ENCODE assay signal across 8 cellular contexts in the genomic region with DNA sequence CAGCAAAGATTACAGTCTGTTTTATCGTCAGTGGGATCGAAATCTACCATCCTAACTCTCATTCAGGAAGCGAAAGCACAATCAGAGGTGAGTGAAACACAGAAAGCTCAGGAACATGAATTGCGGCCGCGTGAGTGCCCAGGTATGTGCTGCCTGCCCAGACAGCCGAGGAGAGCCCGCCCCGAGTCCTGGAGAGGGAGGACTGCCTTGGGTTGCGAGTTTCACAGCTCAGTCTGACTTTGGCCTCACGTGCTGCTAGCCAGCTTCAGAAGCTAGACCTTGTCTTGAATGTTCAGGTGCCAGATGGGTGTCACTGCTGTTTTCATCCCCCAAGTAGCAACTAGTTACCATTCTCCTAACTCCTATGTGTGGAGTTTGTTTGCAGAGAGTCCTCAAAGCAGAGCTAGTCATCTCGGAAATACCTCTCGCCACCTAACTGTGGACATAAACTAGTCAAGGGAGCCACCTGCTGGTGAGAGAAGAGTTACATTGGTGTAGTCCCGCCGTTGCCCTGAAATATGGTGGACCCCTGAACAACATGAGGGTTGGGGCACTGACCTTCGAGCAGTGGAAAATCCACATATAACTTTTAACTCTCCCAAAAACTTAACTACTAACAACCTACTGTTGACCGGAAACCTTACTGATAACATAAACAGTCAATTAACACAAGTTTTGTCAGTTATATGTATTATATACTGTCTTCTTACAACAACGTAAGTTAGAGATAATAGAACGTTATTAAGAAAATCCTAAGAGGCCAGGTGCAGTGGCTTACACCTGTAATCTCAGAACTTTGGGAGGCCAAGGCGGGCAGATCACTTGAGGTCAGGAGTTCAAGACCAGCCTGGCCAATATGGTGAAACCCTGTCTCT.
DNase-seq lines count a peak whose midpoint lies in the region; ATAC-seq, FAIRE-seq and TF ChIP-seq lines count a peak whose summit lies in the region.

No MANE protein-coding gene starts in this region.

- no peak overlapping the region for H3K14ac ChIP-seq in neuronal stem cell (ENCODE audit: low read length)

- H4K20me1 ChIP-seq in PC-9 (ENCODE audit: insufficient read depth) = 0 out of 2 replicates have a peak, but pooled peaks cover 3% of the 10 kb centered on the region

- H3K23ac ChIP-seq in neuronal stem cell (ENCODE audit: low read depth, low read length, poor library complexity) = no peak overlapping the region

- no peak overlapping the region for H3K9ac ChIP-seq in neuronal stem cell (ENCODE audit: low read depth, low read length, poor library complexity)

- no CpG with 5 or more reads among the region's 20 CpGs for WGBS in neuronal stem cell (ENCODE audit: extremely low coverage in 2 of 2, insufficient read length in 2 of 2, insufficient replicate concordance in 1 of 2), 2 donors

- H3K4me2 ChIP-seq in PC-9 = no peak overlapping the region
- no peak overlapping the region for H3K4me2 ChIP-seq in neuronal stem cell (ENCODE audit: insufficient read depth, low read length, poor library complexity, severe bottlenecking)

- H2AFZ ChIP-seq in PC-9 (no peak overlapping the region), neuronal stem cell (ENCODE audit: low read length) (no peak overlapping the region)

- no peaks in the 10 kb centered on the region for H3K79me2 ChIP-seq in PC-9 (ENCODE audit: low read depth)

- no peak overlapping the region for H3K27ac ChIP-seq in PC-9
- H3K27ac ChIP-seq in neuronal stem cell (replicated peaks; ENCODE audit: low read length) = no peak overlapping the region
- H3K27ac ChIP-seq in thoracic aorta = no peak overlapping the region

- H2BK12ac ChIP-seq in neuronal stem cell (ENCODE audit: low read length) = no peak overlapping the region

- peak; percentile 72 for FAIRE-seq in H54 (lab: Jason Lieb, UNC)

- H3K4me1 ChIP-seq in PC-9 (replicated peaks; ENCODE audit: insufficient read depth) (no peaks in the 10 kb centered on the region), neuronal stem cell (ENCODE audit: control insufficient read depth in 2 of 2, insufficient read depth in 1 of 2, low read depth in 1 of 2, low read length in 2 of 2) (peaks cover 0 to 3% of the 10 kb centered on the region in 2 donors), thoracic aorta (ENCODE audit: control insufficient read depth in 1 of 2, low read depth in 2 of 2) (peaks cover 0 to 20% of the 10 kb centered on the region in 2 donors)

- H3F3A ChIP-seq in PC-9 (ENCODE audit: insufficient read depth, low read depth) = peaks cover 6% of the 10 kb centered on the region; the same call in 1 of the 2 replicates

- no peaks in the 10 kb centered on the region for H3K9me2 ChIP-seq in PC-9 (ENCODE audit: insufficient read depth)

- intact Hi-C loops in PC-9 (cut with micrococcal nuclease; ENCODE audit: unreplicated experiment) = loop anchor here (1.0 to 5.0 kb wide), 4 partner anchors 234 to 561 kb away; a partner anchor contains a TSS

- no peaks in the 10 kb centered on the region for H3K79me1 ChIP-seq in neuronal stem cell (ENCODE audit: low read depth, low read length)

- H3K9me3 ChIP-seq in PC-9 (ENCODE audit: insufficient read depth, low read depth) (no peaks in the 10 kb centered on the region), neuronal stem cell (replicated peaks in 1 of 2; ENCODE audit: control insufficient read depth in 2 of 2, insufficient read depth in 1 of 2, low read depth in 1 of 2, low read length in 2 of 2) (no peaks in the 10 kb centered on the region), thoracic aorta (no peaks in the 10 kb centered on the region)

- no peak overlapping the region for H4K91ac ChIP-seq in neuronal stem cell (ENCODE audit: low read depth, low read length, poor library complexity)

- DNase-seq in GDM1 (lab: John Stamatoyannopoulos, UW) (peak; percentile 58), H54 (ENCODE audit: insufficient read length, low spot score) (peak; percentile 69), LHCN-M2 (ENCODE audit: low read depth) (peak; percentile 60), PC-9 (peak; percentile 63 to 75), fibroblast of peridontal ligament (ENCODE audit: extremely low read depth) (peak; percentile 80), neuronal stem cell (ENCODE audit: low spot score) (peak; percentile 71), thoracic aorta (ENCODE audit: low spot score) (peak; percentile 45)
- DNase-seq in activated T-cell treated with anti-CD3 and anti-CD28 coated beads, Interleukin-2, amount 50 U/mL, for 1 hour = peak; percentile 51

- H3K27me3 ChIP-seq in PC-9 (ENCODE audit: insufficient read depth, low read depth) = no peaks in the 10 kb centered on the region
- H3K27me3 ChIP-seq in neuronal stem cell (ENCODE audit: control insufficient read depth in 3 of 3, insufficient read depth in 3 of 3, low read depth in 1 of 3, low read length in 3 of 3) = no peaks in the 10 kb centered on the region
- no peaks in the 10 kb centered on the region for H3K27me3 ChIP-seq in thoracic aorta (replicated peaks; ENCODE audit: insufficient read depth)

- BruUV-seq in PC-9 (replicated peaks; lab: Mats Ljungman, UMichigan) = no TSS peak

- H3K36me3 ChIP-seq in PC-9 (ENCODE audit: low read depth) (no peaks in the 10 kb centered on the region), neuronal stem cell (replicated peaks in 1 of 2; ENCODE audit: control insufficient read depth in 2 of 2, insufficient read depth in 2 of 2, low read length in 2 of 2) (peaks cover 0 to 16% of the 10 kb centered on the region in 2 donors), thoracic aorta (no peaks in the 10 kb centered on the region)

- no peak overlapping the region for H3K4ac ChIP-seq in neuronal stem cell (ENCODE audit: low read length)

- no peak overlapping the region for H2BK5ac ChIP-seq in neuronal stem cell (ENCODE audit: low read length)

- H2BK120ac ChIP-seq in neuronal stem cell (ENCODE audit: low read depth, low read length) = no peak overlapping the region

- H2AK5ac ChIP-seq in neuronal stem cell (ENCODE audit: low read depth, low read length) = no peak overlapping the region

- POLR2A ChIA-PET in PC-9 (lab: Charles Lee; ENCODE audit: unreplicated experiment) = interaction anchor here (0.5 to 0.6 kb wide), 2 partner anchors 34 to 838 kb away, joined by 3 read pairs; no protein-coding TSS in a partner anchor

- H3K18ac ChIP-seq in neuronal stem cell (ENCODE audit: low read length) = peak overlapping the region; percentile 44

- no peak overlapping the region for H4K8ac ChIP-seq in neuronal stem cell (ENCODE audit: low read depth, low read length)

- TF ChIP-seq POLR2A in H54 (IDR thresholded peaks at IDR 0.05; ENCODE audit: low read depth, low read length) = no peak

- no peak for ATAC-seq in thoracic aorta (ENCODE audit: insufficient number of reproducible peaks, low FRiP score, low read depth)

- no peak overlapping the region for H2BK15ac ChIP-seq in neuronal stem cell (ENCODE audit: low read length)

- peak; percentile 93 for TF ChIP-seq CTCF in PC-9 (conservative IDR thresholded peaks at IDR 0.05)
- peak; percentile 71 for TF ChIP-seq CTCF in thoracic aorta (IDR thresholded peaks at IDR 0.05)

- H3K4me3 ChIP-seq in PC-9 (no peak overlapping the region), neuronal stem cell (ENCODE audit: low read length in 2 of 2) (no peak overlapping the region), thoracic aorta (no peak overlapping the region)

- CTCF ChIA-PET in PC-9 (lab: Charles Lee) = interaction anchor here (0.5 to 1.5 kb wide), 10 partner anchors 16 to 869 kb away, joined by 3 to 7 read pairs (median 4); no protein-coding TSS in a partner anchor
